Comparison of ENCODE assay signal across 3 cellular contexts in genomic region chr3:72442755-72443154, GRCh38.
TF ChIP-seq lines count a peak whose summit lies in the region.

No MANE protein-coding gene starts in this region.

TF ChIP-seq in HepG2, 621 proteins besides CTCF, POLR2A, EP300 and RAD21 (continues in another document):
- TF ChIP-seq ZNF841 (CRISPR knock-in tag; IDR thresholded peaks at IDR 0.05; ENCODE audit: borderline replicate concordance) (no peak), NFYB (CRISPR knock-in tag; IDR thresholded peaks at IDR 0.05) (no peak), ZNF143 (CRISPR knock-in tag; IDR thresholded peaks at IDR 0.05) (no peak), KAT7 (CRISPR knock-in tag; IDR thresholded peaks at IDR 0.05; ENCODE audit: borderline replicate concordance) (no peak), STAT6 (CRISPR knock-in tag; IDR thresholded peaks at IDR 0.05; ENCODE audit: borderline replicate concordance) (no peak), PAXIP1 (CRISPR knock-in tag; conservative IDR thresholded peaks at IDR 0.05) (no peak), PREB (CRISPR knock-in tag; IDR thresholded peaks at IDR 0.05) (no peak), ZNF782 (CRISPR knock-in tag; IDR thresholded peaks at IDR 0.05; ENCODE audit: borderline replicate concordance) (no peak), RBAK (CRISPR knock-in tag; IDR thresholded peaks at IDR 0.05) (no peak), CHD4 (IDR thresholded peaks at IDR 0.05; ENCODE audit: borderline replicate concordance, low read length) (no peak), TBP (CRISPR knock-in tag; IDR thresholded peaks at IDR 0.05) (no peak)

TF ChIP-seq in GM23338, 12 proteins besides CTCF, POLR2A, EP300 and RAD21 (continues in another document):
- TF ChIP-seq STAT1 (IDR thresholded peaks at IDR 0.05; ENCODE audit: unreplicated experiment) (no peak), POLR2AphosphoS5 (IDR thresholded peaks at IDR 0.05; ENCODE audit: low read depth) (no peak), ZNF462 (CRISPR knock-in tag; IDR thresholded peaks at IDR 0.05) (no peak), REST (IDR thresholded peaks at IDR 0.05; ENCODE audit: unreplicated experiment) (no peak), ETS1 (IDR thresholded peaks at IDR 0.05) (no peak), EZH2 (IDR thresholded peaks at IDR 0.05; ENCODE audit: low read depth, unreplicated experiment) (no peak), NANOG (IDR thresholded peaks at IDR 0.05; ENCODE audit: borderline replicate concordance) (no peak), JUNB (IDR thresholded peaks at IDR 0.05; ENCODE audit: unreplicated experiment) (no peak)

TF ChIP-seq in GM12878, 131 proteins besides CTCF, POLR2A, EP300 and RAD21:
- no peak for TF ChIP-seq BHLHE40 (IDR thresholded peaks at IDR 0.05; ENCODE audit: borderline replicate concordance in 1 of 2, low read depth in 2 of 2, low read length in 1 of 2)
- TF ChIP-seq ZNF217 (IDR thresholded peaks at IDR 0.05), result no peak
- no peak for TF ChIP-seq PBX3 (IDR thresholded peaks at IDR 0.05; ENCODE audit: insufficient replicate concordance, low read depth, low read length)
- no peak for TF ChIP-seq CREB1 (IDR thresholded peaks at IDR 0.05; ENCODE audit: low read depth)
- TF ChIP-seq SPI1 (IDR thresholded peaks at IDR 0.05; ENCODE audit: borderline replicate concordance, insufficient read depth, low read depth, low read length), result no peak
- TF ChIP-seq MYC (IDR thresholded peaks at IDR 0.05; ENCODE audit: insufficient read depth, insufficient read length, insufficient replicate concordance, low read length, severe bottlenecking), result no peak
- no peak for TF ChIP-seq CHD4 (IDR thresholded peaks at IDR 0.05)
- TF ChIP-seq HSF1 (IDR thresholded peaks at IDR 0.05; ENCODE audit: low read depth, low read length), result no peak
- no peak for TF ChIP-seq ZNF592 (IDR thresholded peaks at IDR 0.05)
- no peak for TF ChIP-seq ASH2L (IDR thresholded peaks at IDR 0.05; ENCODE audit: borderline replicate concordance, low read depth)
- no peak for TF ChIP-seq ZZZ3 (IDR thresholded peaks at IDR 0.05; ENCODE audit: control insufficient read depth, insufficient read length, low read depth)
- TF ChIP-seq NR2F1 (conservative IDR thresholded peaks at IDR 0.05), result no peak
- TF ChIP-seq FOXK2 (IDR thresholded peaks at IDR 0.05), result no peak
- no peak for TF ChIP-seq RB1 (IDR thresholded peaks at IDR 0.05; ENCODE audit: borderline replicate concordance)
- TF ChIP-seq BRCA1 (IDR thresholded peaks at IDR 0.05; ENCODE audit: low read depth, low read length), result no peak
- no peak for TF ChIP-seq REST (IDR thresholded peaks at IDR 0.05; ENCODE audit: low read depth, low read length)
- TF ChIP-seq WRNIP1 (IDR thresholded peaks at IDR 0.05; ENCODE audit: borderline replicate concordance, low read depth, low read length), result no peak
- TF ChIP-seq HDGF (IDR thresholded peaks at IDR 0.05), result no peak
- TF ChIP-seq SRF (IDR thresholded peaks at IDR 0.05; ENCODE audit: low read depth in 2 of 2, low read length in 2 of 2), result no peak
- TF ChIP-seq USF2 (IDR thresholded peaks at IDR 0.05; ENCODE audit: borderline replicate concordance, low read depth, low read length), result no peak
